Comparison of ENCODE assay signal across 12 cellular contexts in the genomic region with DNA sequence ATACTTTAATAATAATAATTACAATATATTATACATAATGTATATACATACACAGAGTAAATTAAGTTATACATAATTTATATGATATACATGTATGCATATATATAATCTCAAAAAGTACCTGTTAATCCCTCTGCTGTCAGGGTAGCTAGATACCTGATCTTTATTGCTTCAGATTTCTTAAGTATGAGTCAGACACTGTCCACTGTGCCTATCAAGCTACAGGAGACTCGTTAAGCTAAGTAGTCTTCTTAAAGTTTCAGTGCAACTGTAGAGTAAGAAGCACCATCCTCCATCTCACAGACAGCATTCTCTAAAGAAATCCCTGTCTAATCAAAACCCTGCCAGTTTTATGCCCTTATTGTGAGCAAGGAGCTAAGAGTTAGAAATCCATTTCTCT.
"Had no signal": no experiment of that assay in that cellular context is flagged by ENCODE, and none has a peak within 500 bp of the region (broad histone marks: within the 10 kb centered on the region; RNA-seq: fewer than 3 reads in every experiment).

No MANE protein-coding gene starts in this region.

- FAIRE-seq: astrocyte had no signal

- DNase-seq: activated effector memory CD4-positive, alpha-beta T cell treated with Interleukin-2 at 50 U/mL for 16 hours; activated naive CD4-positive, alpha-beta T cell treated with anti-CD3 and anti-CD28 coated beads, Interleukin-2, amount 50 U/mL, for 16 hours; activated T-cell treated with anti-CD3 and anti-CD28 coated beads, Interleukin-2, amount 50 U/mL, for 24 hours; hypothalamus; kidney glomerular epithelial cell; nucleus accumbens; posterior cingulate gyrus; stimulated activated CD4-positive, alpha-beta T cell treated with anti-CD3 and anti-CD28 coated beads, Interleukin-2, amount 100 ng/mL, for 48 hours had no signal

- H3K4me1 ChIP-seq: esophagus muscularis mucosa, right atrium auricular region had no signal

- H3K4me3 ChIP-seq: cardiac muscle cell, esophagus muscularis mucosa, right atrium auricular region had no signal

- H3K36me3 ChIP-seq: cardiac muscle cell, esophagus muscularis mucosa, right atrium auricular region had no signal

- H3K27me3 ChIP-seq: cardiac muscle cell, esophagus muscularis mucosa, right atrium auricular region had no signal

- H3K27ac ChIP-seq: cardiac muscle cell, esophagus muscularis mucosa, right atrium auricular region had no signal

- H3K9me3 ChIP-seq: esophagus muscularis mucosa, right atrium auricular region had no signal
